In the genomic region with DNA sequence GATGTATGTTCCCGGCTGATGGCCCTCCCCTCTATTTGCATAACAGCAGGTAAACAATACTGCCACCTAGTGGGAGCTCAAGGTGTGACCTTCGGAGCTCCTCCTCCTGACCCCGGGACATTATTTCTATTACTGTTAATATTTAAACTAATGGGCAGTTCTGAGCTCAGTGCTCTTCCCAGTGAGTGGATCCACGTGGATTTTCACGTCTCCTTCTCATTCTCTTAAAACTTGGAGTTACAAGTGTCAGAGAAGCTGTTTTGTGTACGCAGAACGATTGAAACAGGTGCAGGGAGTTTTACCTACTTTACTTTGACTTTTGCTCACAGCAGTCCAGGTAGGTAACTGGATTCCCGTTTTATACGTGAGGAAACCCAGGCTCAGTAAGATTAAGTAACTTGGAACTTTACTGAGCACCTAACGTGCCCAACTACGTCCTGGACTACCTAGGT, we compare ENCODE assay signal across 8 cellular contexts.
DNase-seq lines count a peak whose midpoint lies in the region; ATAC-seq and TF ChIP-seq lines count a peak whose summit lies in the region.

No MANE protein-coding gene starts in this region.

- no peak overlapping the region for H3K4me3 ChIP-seq in adrenal gland

- H3K9me3 Mint-ChIP-seq in IgD-negative memory B cell: no peaks in the 10 kb centered on the region
- H3K9me3 Mint-ChIP-seq in T-helper 1 cell treated with Interleukin-12 subunit alpha and Interleukin-12 subunit beta and Interleukin-4 antibody, amounts not matched to agents 30 μg/mL and 1 μg/mL, for 36 hours: no peaks in the 10 kb centered on the region

- peak; percentile 33 for DNase-seq in GDM1 (lab: John Stamatoyannopoulos, UW)
- DNase-seq in adrenal gland: peak; percentile 68 to 88 (median 79)
- DNase-seq in hippocampal formation (lab: John Stamatoyannopoulos, UW): peak; percentile 16 to 28
- peak; percentile 41 to 44 for DNase-seq in stimulated activated CD4-positive, alpha-beta T cell treated with anti-CD3 and anti-CD28 coated beads, Interleukin-1b, Interleukin-23, amount 100 ng/mL, for 1 hour (ENCODE audit: low read depth in 2 of 2)
- no peak for DNase-seq in NCI-H774 (lab: John Stamatoyannopoulos, UW)

- intact Hi-C loops in adrenal gland (cut with DNase I): loop anchor here in 1 of 2 donors (5.0 to 10.0 kb wide), 2 partner anchors 136 to 156 kb away; no protein-coding TSS in a partner anchor

- H3K36me3 Mint-ChIP-seq in IgD-negative memory B cell: peaks cover 10% of the 10 kb centered on the region
- H3K36me3 Mint-ChIP-seq in T-helper 1 cell treated with Interleukin-12 subunit alpha and Interleukin-12 subunit beta and Interleukin-4 antibody, amounts not matched to agents 30 μg/mL and 1 μg/mL, for 36 hours (ENCODE audit: low read depth): no peaks in the 10 kb centered on the region

- H3K27ac ChIP-seq in adrenal gland: no peak overlapping the region

- H3K27ac Mint-ChIP-seq in IgD-negative memory B cell: peak overlapping the region in 2 of 3 donors; percentile 53 to 78
- no peak overlapping the region for H3K27ac Mint-ChIP-seq in T-helper 1 cell treated with Interleukin-12 subunit alpha and Interleukin-12 subunit beta and Interleukin-4 antibody, amounts not matched to agents 30 μg/mL and 1 μg/mL, for 36 hours

- no peaks in the 10 kb centered on the region for H3K27me3 ChIP-seq in adrenal gland

- TF ChIP-seq CTCF in adrenal gland (IDR thresholded peaks at IDR 0.05): peak; percentile 66 to 84 (median 79)

- WGBS in adrenal gland, 4 donors: 58 to 65% (median 60%) methylated on average over 11 of the region's 11 CpGs

- peak overlapping the region in 3 of 4 donors; percentile 24 to 76 (median 64) for H3K4me3 Mint-ChIP-seq in IgD-negative memory B cell
- H3K4me3 Mint-ChIP-seq in T-helper 1 cell treated with Interleukin-12 subunit alpha and Interleukin-12 subunit beta and Interleukin-4 antibody, amounts not matched to agents 30 μg/mL and 1 μg/mL, for 36 hours: peak overlapping the region; percentile 14

- TF ChIP-seq POLR2A in adrenal gland (IDR thresholded peaks at IDR 0.05): no peak

- no peaks in the 10 kb centered on the region for H3K36me3 ChIP-seq in adrenal gland (replicated peaks in 1 of 2)

- no peaks in the 10 kb centered on the region for H3K4me1 ChIP-seq in adrenal gland (replicated peaks in 1 of 2)

- peaks cover 31 to 41% (median 35%) of the 10 kb centered on the region in 3 donors for H3K4me1 Mint-ChIP-seq in IgD-negative memory B cell
- peaks cover 6% of the 10 kb centered on the region for H3K4me1 Mint-ChIP-seq in T-helper 1 cell treated with Interleukin-12 subunit alpha and Interleukin-12 subunit beta and Interleukin-4 antibody, amounts not matched to agents 30 μg/mL and 1 μg/mL, for 36 hours (ENCODE audit: low read depth)

- no peak for ATAC-seq in GM18520 (IDR thresholded peaks at IDR 0.05; ENCODE audit: unreplicated experiment)

- H3K9me3 ChIP-seq in adrenal gland (replicated peaks in 1 of 3): no peaks in the 10 kb centered on the region

- H3K27me3 Mint-ChIP-seq in IgD-negative memory B cell: no peaks in the 10 kb centered on the region
- H3K27me3 Mint-ChIP-seq in T-helper 1 cell treated with Interleukin-12 subunit alpha and Interleukin-12 subunit beta and Interleukin-4 antibody, amounts not matched to agents 30 μg/mL and 1 μg/mL, for 36 hours (ENCODE audit: low read depth): no peaks in the 10 kb centered on the region
